ENCODE assay signal across 1 cellular context in genomic region chr13:98171806-98172569, GRCh38.
TF ChIP-seq lines count a peak whose summit lies in the region.

No MANE protein-coding gene starts in this region.

TF ChIP-seq in HepG2, 621 proteins besides CTCF, POLR2A, EP300 and RAD21 (continued from another document):
- TF ChIP-seq, protein P1, sequence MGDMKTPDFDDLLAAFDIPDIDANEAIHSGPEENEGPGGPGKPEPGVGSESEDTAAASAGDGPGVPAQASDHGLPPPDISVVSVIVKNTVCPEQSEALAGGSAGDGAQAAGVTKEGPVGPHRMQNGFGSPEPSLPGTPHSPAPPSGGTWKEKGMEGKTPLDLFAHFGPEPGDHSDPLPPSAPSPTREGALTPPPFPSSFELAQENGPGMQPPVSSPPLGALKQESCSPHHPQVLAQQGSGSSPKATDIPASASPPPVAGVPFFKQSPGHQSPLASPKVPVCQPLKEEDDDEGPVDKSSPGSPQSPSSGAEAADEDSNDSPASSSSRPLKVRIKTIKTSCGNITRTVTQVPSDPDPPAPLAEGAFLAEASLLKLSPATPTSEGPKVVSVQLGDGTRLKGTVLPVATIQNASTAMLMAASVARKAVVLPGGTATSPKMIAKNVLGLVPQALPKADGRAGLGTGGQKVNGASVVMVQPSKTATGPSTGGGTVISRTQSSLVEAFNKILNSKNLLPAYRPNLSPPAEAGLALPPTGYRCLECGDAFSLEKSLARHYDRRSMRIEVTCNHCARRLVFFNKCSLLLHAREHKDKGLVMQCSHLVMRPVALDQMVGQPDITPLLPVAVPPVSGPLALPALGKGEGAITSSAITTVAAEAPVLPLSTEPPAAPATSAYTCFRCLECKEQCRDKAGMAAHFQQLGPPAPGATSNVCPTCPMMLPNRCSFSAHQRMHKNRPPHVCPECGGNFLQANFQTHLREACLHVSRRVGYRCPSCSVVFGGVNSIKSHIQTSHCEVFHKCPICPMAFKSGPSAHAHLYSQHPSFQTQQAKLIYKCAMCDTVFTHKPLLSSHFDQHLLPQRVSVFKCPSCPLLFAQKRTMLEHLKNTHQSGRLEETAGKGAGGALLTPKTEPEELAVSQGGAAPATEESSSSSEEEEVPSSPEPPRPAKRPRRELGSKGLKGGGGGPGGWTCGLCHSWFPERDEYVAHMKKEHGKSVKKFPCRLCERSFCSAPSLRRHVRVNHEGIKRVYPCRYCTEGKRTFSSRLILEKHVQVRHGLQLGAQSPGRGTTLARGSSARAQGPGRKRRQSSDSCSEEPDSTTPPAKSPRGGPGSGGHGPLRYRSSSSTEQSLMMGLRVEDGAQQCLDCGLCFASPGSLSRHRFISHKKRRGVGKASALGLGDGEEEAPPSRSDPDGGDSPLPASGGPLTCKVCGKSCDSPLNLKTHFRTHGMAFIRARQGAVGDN (CRISPR knock-in tag; IDR thresholded peaks at IDR 0.05): peak; percentile 28; the same call in 1 of the 2 replicates
- TF ChIP-seq MAZ (IDR thresholded peaks at IDR 0.05; ENCODE audit: borderline replicate concordance, low read depth, low read length): no peak
- 0 out of 2 replicates have a peak, but pooled peaks have one; percentile 23 for TF ChIP-seq MAZ (CRISPR knock-in tag; IDR thresholded peaks at IDR 0.05; ENCODE audit: low read depth)
- peak; percentile 19; the same call in 1 of the 2 replicates for TF ChIP-seq ZBTB38 (CRISPR knock-in tag; IDR thresholded peaks at IDR 0.05)
